In the genomic region with DNA sequence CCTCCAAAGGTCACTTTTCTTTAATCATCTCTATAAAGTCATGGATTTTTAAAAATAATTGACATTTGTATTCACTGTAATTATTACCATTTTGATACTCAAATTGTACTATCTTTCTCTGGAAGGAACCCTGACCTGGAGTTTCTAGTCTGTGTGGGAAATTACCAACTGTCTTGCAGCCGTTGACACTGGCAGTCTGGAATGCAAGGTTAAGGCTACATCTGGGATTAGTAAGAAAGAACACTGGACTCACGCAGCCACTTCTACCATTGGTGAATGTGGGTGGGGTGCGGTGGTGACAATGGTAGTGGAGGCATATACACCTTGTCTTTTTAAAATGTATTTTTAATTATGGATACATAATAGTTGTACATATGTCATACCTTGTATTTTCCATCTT, we compare ENCODE assay signal across 24 cellular contexts. TPM values are rescaled to one million over a fixed set of nuclear protein-coding genes. Genes with fewer than 3 reads are reported as not detected.
"Had no signal": no experiment of that assay in that cellular context is flagged by ENCODE, and none has a peak within 500 bp of the region (broad histone marks: within the 10 kb centered on the region; RNA-seq: fewer than 3 reads in every experiment).

No MANE protein-coding gene starts in this region.

- DNase-seq: colonic mucosa; cortex of kidney; effector CD8-positive, alpha-beta T cell; effector memory CD8-positive, alpha-beta T cell; endodermal cell; foreskin keratinocyte; heart left ventricle; hypothalamus; immature natural killer cell; islet precursor cell; kidney; kidney glomerular epithelial cell; left cardiac atrium; left lung; left ventricle myocardium superior; lower lobe of right lung; mesendoderm; midbrain had no signal

- H3K4me1 ChIP-seq: colonic mucosa, esophagus muscularis mucosa, foreskin keratinocyte, gastroesophageal sphincter, heart left ventricle, left lung, lower lobe of right lung had no signal

- H3K27ac ChIP-seq: colonic mucosa, esophagus muscularis mucosa, foreskin keratinocyte, gastroesophageal sphincter, heart left ventricle, hepatocyte, left lung, lower lobe of right lung had no signal

- H2AFZ ChIP-seq: hepatocyte had no signal

- H3K4me3 ChIP-seq: colonic mucosa, esophagus muscularis mucosa, gastroesophageal sphincter, heart left ventricle, hepatocyte, left lung, lower lobe of right lung had no signal

- H3K4me2 ChIP-seq: hepatocyte had no signal

- H3K9me3 ChIP-seq: colonic mucosa, esophagus muscularis mucosa, gastroesophageal sphincter, heart left ventricle, left lung, lower lobe of right lung had no signal

- FAIRE-seq: endometrium, frontal cortex, kidney had no signal

- H3K27me3 ChIP-seq: colonic mucosa, esophagus muscularis mucosa, foreskin keratinocyte, gastroesophageal sphincter, heart left ventricle, hepatocyte, left lung had no signal

- H3K36me3 ChIP-seq: colonic mucosa, esophagus muscularis mucosa, gastroesophageal sphincter, heart left ventricle, left lung, lower lobe of right lung had no signal

- ATAC-seq: effector memory CD8-positive, alpha-beta T cell; foreskin keratinocyte; gastroesophageal sphincter; heart left ventricle; left cardiac atrium; left lung; left ventricle myocardium superior; lower lobe of right lung had no signal

RNA-seq across cellular contexts. Expression of a gene that starts 40.9 kb away (rescaled TPM):
- total RNA-seq: lung microvascular endothelial cell had no signal
